ENCODE assay signal across 21 cellular contexts in genomic region chr1:205500240-205501218, GRCh38. TPM values are rescaled to one million over a fixed set of nuclear protein-coding genes. Genes with fewer than 3 reads are reported as not detected.
DNase-seq lines count a peak whose midpoint lies in the region; ATAC-seq and TF ChIP-seq lines count a peak whose summit lies in the region.
"Had no signal": no experiment of that assay in that cellular context is flagged by ENCODE, and none has a peak within 500 bp of the region (broad histone marks: within the 10 kb centered on the region; RNA-seq: fewer than 3 reads in every experiment).

No MANE protein-coding gene starts in this region.

- H3K27ac ChIP-seq in HUES48 (ENCODE audit: low read depth, low read length) (peak overlapping the region; percentile 54), psoas muscle (no peak overlapping the region)
- H3K27ac ChIP-seq: esophagus squamous epithelium, suprapubic skin had no signal

- ATAC-seq in T-helper 17 cell (no peak), psoas muscle (peak; percentile 42 to 68 (median 55)), HG03565 (IDR thresholded peaks at IDR 0.05; ENCODE audit: unreplicated experiment) (no peak)

- H3K4me1 Mint-ChIP-seq in T-helper 17 cell, result peaks cover 8% of the 10 kb centered on the region

- H3K27me3 Mint-ChIP-seq in T-helper 17 cell, result peaks cover 12% of the 10 kb centered on the region

- H3K9me3 ChIP-seq in HUES48 (ENCODE audit: control insufficient read depth, insufficient read depth, low read length) (no peaks in the 10 kb centered on the region), T-helper 17 cell (ENCODE audit: control insufficient read depth, low read length, poor library complexity, severe bottlenecking) (no peaks in the 10 kb centered on the region), psoas muscle (no peaks in the 10 kb centered on the region)
- H3K9me3 ChIP-seq: esophagus squamous epithelium, suprapubic skin had no signal

- DNase-seq in T-helper 17 cell (no peak), fibroblast of mammary gland (ENCODE audit: low read depth) (peak; percentile 31), psoas muscle (peak in 1 of 2 donors; percentile 47), NCI-H2227 treated with DMSO at 0.1 percent for 48 hours (lab: John Stamatoyannopoulos, UW) (no peak), KG1 (lab: John Stamatoyannopoulos, UW) (no peak)
- DNase-seq: activated CD4-positive, alpha-beta T cell treated with anti-CD3 and anti-CD28 coated beads for 48 hours; activated naive CD4-positive, alpha-beta T cell treated with Interleukin-2 at 50 U/mL for 16 hours; activated T-cell treated with anti-CD3 and anti-CD28 coated beads for 4 hours; esophagus squamous epithelium; GDM1; hippocampal formation; NCI-H2081; NCI-H524; stimulated activated CD4-positive, alpha-beta T cell treated with anti-CD3 and anti-CD28 coated beads, Interleukin-4, amount 100 ng/mL, for 4 hours; stimulated activated CD8-positive, alpha-beta memory T cell treated with anti-CD3 and anti-CD28 coated beads, Interleukin-4, amount 100 ng/mL, for 48 hours had no signal

- no peaks in the 10 kb centered on the region for H3K36me3 ChIP-seq in HUES48 (ENCODE audit: control insufficient read depth, insufficient read depth, low read length)
- no peaks in the 10 kb centered on the region for H3K36me3 ChIP-seq in psoas muscle (ENCODE audit: insufficient read depth in 1 of 2, low read depth in 1 of 2)
- H3K36me3 ChIP-seq: esophagus squamous epithelium, suprapubic skin had no signal

- peaks cover 27% of the 10 kb centered on the region for H3K4me1 ChIP-seq in HUES48 (ENCODE audit: control insufficient read depth, insufficient read depth, low read length)
- peaks cover 8% of the 10 kb centered on the region for H3K4me1 ChIP-seq in psoas muscle

- 69 to 78% (median 76%) methylated on average over 9 of the region's 9 CpGs for WGBS in psoas muscle, 3 donors

- no peak overlapping the region for H3K9ac ChIP-seq in HUES48 (ENCODE audit: low read depth, low read length)

- TF ChIP-seq CTCF in fibroblast of mammary gland (conservative IDR thresholded peaks at IDR 0.05; ENCODE audit: control insufficient read depth, insufficient read depth, low read depth, low read length) (no peak), psoas muscle (IDR thresholded peaks at IDR 0.05) (no peak)

- peak overlapping the region; percentile 24 for H3K27ac Mint-ChIP-seq in T-helper 17 cell
- H3K27ac Mint-ChIP-seq: IgD-negative memory B cell had no signal

- H3K4me3 ChIP-seq in HUES48 (ENCODE audit: low read depth, low read length) (no peak overlapping the region), fibroblast of mammary gland (ENCODE audit: control insufficient read depth, low read depth, low read length) (no peak overlapping the region), psoas muscle (no peak overlapping the region)
- H3K4me3 ChIP-seq: esophagus squamous epithelium, suprapubic skin had no signal

- H3K27me3 ChIP-seq in HUES48 (ENCODE audit: control insufficient read depth, insufficient read depth, low read length) (no peaks in the 10 kb centered on the region), psoas muscle (ENCODE audit: insufficient read depth in 3 of 3, low read length in 2 of 3) (peaks cover 0 to 3% (median 0%) of the 10 kb centered on the region in 3 donors)

- no peaks in the 10 kb centered on the region for H3K36me3 Mint-ChIP-seq in T-helper 17 cell (ENCODE audit: low read depth)
- H3K36me3 Mint-ChIP-seq: IgD-negative memory B cell had no signal

- no peak overlapping the region for H3K4me3 Mint-ChIP-seq in T-helper 17 cell
- H3K4me3 Mint-ChIP-seq: IgD-negative memory B cell had no signal

- intact Hi-C loops in psoas muscle (cut with DNase I), result no loop called here

RNA-seq across cellular contexts. Expression of gene CDK18, which starts 3.9 kb away (rescaled TPM):
- total RNA-seq in T-helper 17 cell (1 to 10 TPM in 1 of 2 donors, under 1 TPM in 1; 0.94 to 1.7 TPM), psoas muscle (10 to 100 TPM in 1 of 4 donors, 1 to 10 TPM in 3; 3.9 to 11.9 (median 6.0) TPM)
- 1 to 10 TPM; 1.5 to 2.1 (median 1.6) TPM for polyA plus RNA-seq in psoas muscle

RNA-seq across cellular contexts. Expression of gene BLACAT1, which starts 44.7 kb away (rescaled TPM):
- total RNA-seq in T-helper 17 cell (under 1 TPM; 0.10 TPM), psoas muscle (not detected)
- not detected for polyA plus RNA-seq in psoas muscle
- total RNA-seq: osteocyte, skeletal muscle tissue, suprapubic skin had no signal
- polyA plus RNA-seq: IgD-negative memory B cell had no signal

Comparison
In these comparisons a context has a peak if more than half of its experiments do, and no peak if none do; other contexts are left out.
1. ATAC-seq: peak in psoas muscle (4 of 4); none in T-helper 17 cell (single experiment) and HG03565 (single experiment).